Comparison of ENCODE assay signal across 8 cellular contexts in genomic region chrX:19682712-19683331, GRCh38.
DNase-seq lines count a peak whose midpoint lies in the region; ATAC-seq and TF ChIP-seq lines count a peak whose summit lies in the region.

No MANE protein-coding gene starts in this region.

- peaks cover 90% of the 10 kb centered on the region for H3K4me1 Mint-ChIP-seq in stimulated activated naive CD8-positive, alpha-beta T cell treated with anti-CD3 and anti-CD28 coated beads, Interleukin-15, Interleukin-2, amounts not matched to agents 100 ng/mL and 50 ng/mL, for 24 hours (ENCODE audit: low read depth)

- TF ChIP-seq CTCF in epithelial cell of esophagus (IDR thresholded peaks at IDR 0.05; ENCODE audit: insufficient read depth, low read depth, low read length, missing control alignments) (no peak), neural cell (IDR thresholded peaks at IDR 0.05; ENCODE audit: poor library complexity, severe bottlenecking) (no peak)

- no peak for ATAC-seq in HG02970 (IDR thresholded peaks at IDR 0.05; ENCODE audit: low FRiP score, unreplicated experiment)

- peak; percentile 34 for TF ChIP-seq EP300 in neural cell (conservative IDR thresholded peaks at IDR 0.05; ENCODE audit: poor library complexity, severe bottlenecking)

- TF ChIP-seq RAD21 in neural cell (conservative IDR thresholded peaks at IDR 0.05), result no peak

- H3K27ac Mint-ChIP-seq in stimulated activated naive CD8-positive, alpha-beta T cell treated with anti-CD3 and anti-CD28 coated beads, Interleukin-15, Interleukin-2, amounts not matched to agents 100 ng/mL and 50 ng/mL, for 24 hours, result peak overlapping the region; percentile 97

- H3K4me3 Mint-ChIP-seq in stimulated activated naive CD8-positive, alpha-beta T cell treated with anti-CD3 and anti-CD28 coated beads, Interleukin-15, Interleukin-2, amounts not matched to agents 100 ng/mL and 50 ng/mL, for 24 hours, result peak overlapping the region; percentile 75

- no peaks in the 10 kb centered on the region for H3K9me3 ChIP-seq in neural cell (ENCODE audit: low read length)

- H2AFZ ChIP-seq in neural cell (ENCODE audit: low read depth, low read length), result no peak overlapping the region

- no peaks in the 10 kb centered on the region for H4K20me1 ChIP-seq in neural cell (ENCODE audit: insufficient read depth)

- H3K27me3 Mint-ChIP-seq in stimulated activated naive CD8-positive, alpha-beta T cell treated with anti-CD3 and anti-CD28 coated beads, Interleukin-15, Interleukin-2, amounts not matched to agents 100 ng/mL and 50 ng/mL, for 24 hours, result no peaks in the 10 kb centered on the region

- H3K79me2 ChIP-seq in neural cell (replicated peaks; ENCODE audit: insufficient read depth, low read length), result no peaks in the 10 kb centered on the region

- peak overlapping the region; percentile 6 for H3K4me2 ChIP-seq in neural cell (ENCODE audit: low read length)

- H3K36me3 Mint-ChIP-seq in stimulated activated naive CD8-positive, alpha-beta T cell treated with anti-CD3 and anti-CD28 coated beads, Interleukin-15, Interleukin-2, amounts not matched to agents 100 ng/mL and 50 ng/mL, for 24 hours (ENCODE audit: low read depth), result peaks cover 60% of the 10 kb centered on the region

- H3K27ac ChIP-seq in neural cell (ENCODE audit: low read length), result peak overlapping the region; percentile 49

- H3K9me2 ChIP-seq in neural cell (ENCODE audit: insufficient read depth, low read length), result no peaks in the 10 kb centered on the region

- no peaks in the 10 kb centered on the region for H3K9me3 Mint-ChIP-seq in stimulated activated naive CD8-positive, alpha-beta T cell treated with anti-CD3 and anti-CD28 coated beads, Interleukin-15, Interleukin-2, amounts not matched to agents 100 ng/mL and 50 ng/mL, for 24 hours

- peak; percentile 93 for DNase-seq in EH (ENCODE audit: low read depth)
- peak; percentile 90 for DNase-seq in H4 (ENCODE audit: low spot score)
- peak; percentile 13 for DNase-seq in NCI-H146 treated with DMSO at 0.1 percent for 48 hours (lab: John Stamatoyannopoulos, UW; ENCODE audit: unreplicated experiment)
- DNase-seq in activated CD8-positive, alpha-beta memory T cell treated with anti-CD3 and anti-CD28 coated beads, Interleukin-2, amount 50 U/mL, for 4 hours, result peak; percentile 68
- DNase-seq in epithelial cell of esophagus (ENCODE audit: low read depth), result peak; percentile 32

- H3K36me3 ChIP-seq in neural cell (ENCODE audit: insufficient read depth, low read length), result no peaks in the 10 kb centered on the region

- H3K4me3 ChIP-seq in epithelial cell of esophagus (ENCODE audit: low read length) (no peak overlapping the region), neural cell (ENCODE audit: low read length) (peak overlapping the region; percentile 30)

- no peaks in the 10 kb centered on the region for H3F3A ChIP-seq in neural cell (ENCODE audit: insufficient read depth, low read length, poor library complexity, severe bottlenecking)

- peak overlapping the region; percentile 12 for H3K9ac ChIP-seq in neural cell (ENCODE audit: low read length)

- no peaks in the 10 kb centered on the region for H3K27me3 ChIP-seq in neural cell (ENCODE audit: insufficient read depth, low read depth, low read length)

TF ChIP-seq in neural cell, 6 proteins besides CTCF, POLR2A, EP300 and RAD21:
- TF ChIP-seq EZH2 (IDR thresholded peaks at IDR 0.05; ENCODE audit: borderline replicate concordance, insufficient read depth, low read length, poor library complexity, severe bottlenecking), result no peak
- peak; percentile 64 for TF ChIP-seq MXI1 (conservative IDR thresholded peaks at IDR 0.05; ENCODE audit: poor library complexity, severe bottlenecking)

Comparison
In these comparisons a context has a peak if more than half of its experiments do, and no peak if none do; other contexts are left out.
1. DNase-seq: peak in every context shown above with its lines; median percentile 93 in EH; 90 in H4; 68 in activated CD8-positive, alpha-beta memory T cell treated with anti-CD3 and anti-CD28 coated beads, Interleukin-2, amount 50 U/mL, for 4 hours; 32 in epithelial cell of esophagus; 13 in NCI-H146 treated with DMSO at 0.1 percent for 48 hours.